In the genomic region with DNA sequence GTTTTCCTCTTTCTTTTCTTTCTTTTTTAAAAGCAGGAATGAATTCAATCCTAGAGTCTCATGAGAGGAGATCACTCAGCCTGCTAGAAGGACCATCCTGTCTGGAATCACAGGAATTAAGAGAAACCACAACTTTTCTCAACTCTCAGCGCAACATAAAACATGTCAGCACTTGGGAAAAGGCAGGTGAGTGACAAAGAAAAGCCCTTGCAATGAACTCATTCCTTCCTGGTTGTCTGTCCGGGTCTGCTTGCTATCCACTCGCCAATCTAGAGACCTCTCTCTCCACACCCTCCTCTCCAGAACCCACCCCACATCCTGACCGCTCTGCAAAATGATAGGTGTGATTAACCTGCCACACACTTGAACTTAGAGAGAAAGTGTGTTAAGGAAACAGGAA, we compare ENCODE assay signal across 1 cellular context.
TF ChIP-seq lines count a peak whose summit lies in the region.

No MANE protein-coding gene starts in this region.

TF ChIP-seq in K562, 482 proteins besides CTCF, POLR2A, EP300 and RAD21:
- TF ChIP-seq MEIS2 (IDR thresholded peaks at IDR 0.05; ENCODE audit: partially characterized antibody) (peak; percentile 62), IRF9 (tag; IDR thresholded peaks at IDR 0.05) (no peak), SREBF1 (IDR thresholded peaks at IDR 0.05; ENCODE audit: borderline replicate concordance, low read depth, low read length) (no peak), BRCA1 (IDR thresholded peaks at IDR 0.05) (no peak), BRCA1 (CRISPR knock-in tag; IDR thresholded peaks at IDR 0.05) (no peak), SP2 (IDR thresholded peaks at IDR 0.05; ENCODE audit: extremely low read depth, low read depth, low read length, poor library complexity, severe bottlenecking) (no peak), PBX2 (CRISPR knock-in tag; IDR thresholded peaks at IDR 0.05; ENCODE audit: low read depth) (no peak), PBX2 (tag; conservative IDR thresholded peaks at IDR 0.05; ENCODE audit: low read depth) (peak; percentile 69)
- TF ChIP-seq, protein P1, sequence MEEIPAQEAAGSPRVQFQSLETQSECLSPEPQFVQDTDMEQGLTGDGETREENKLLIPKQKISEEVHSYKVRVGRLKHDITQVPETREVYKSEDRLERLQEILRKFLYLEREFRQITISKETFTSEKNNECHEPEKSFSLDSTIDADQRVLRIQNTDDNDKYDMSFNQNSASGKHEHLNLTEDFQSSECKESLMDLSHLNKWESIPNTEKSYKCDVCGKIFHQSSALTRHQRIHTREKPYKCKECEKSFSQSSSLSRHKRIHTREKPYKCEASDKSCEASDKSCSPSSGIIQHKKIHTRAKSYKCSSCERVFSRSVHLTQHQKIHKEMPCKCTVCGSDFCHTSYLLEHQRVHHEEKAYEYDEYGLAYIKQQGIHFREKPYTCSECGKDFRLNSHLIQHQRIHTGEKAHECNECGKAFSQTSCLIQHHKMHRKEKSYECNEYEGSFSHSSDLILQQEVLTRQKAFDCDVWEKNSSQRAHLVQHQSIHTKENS (CRISPR knock-in tag; IDR thresholded peaks at IDR 0.05): no peak
